Comparison of ENCODE assay signal across 24 cellular contexts in genomic region chr4:5925419-5926187, GRCh38. TPM values are rescaled to one million over a fixed set of nuclear protein-coding genes. Genes with fewer than 3 reads are reported as not detected.
"Had no signal": no experiment of that assay in that cellular context is flagged by ENCODE, and none has a peak within 500 bp of the region (broad histone marks: within the 10 kb centered on the region; RNA-seq: fewer than 3 reads in every experiment).

No MANE protein-coding gene starts in this region.

- H3K27ac ChIP-seq: body of pancreas, heart left ventricle, parathyroid adenoma, suprapubic skin, tibial artery, upper lobe of right lung, WERI-Rb-1 had no signal

- H3K4me3 Mint-ChIP-seq: activated CD8-positive, alpha-beta T cell treated with anti-CD3 and anti-CD28 coated beads for 36 hours; T-helper 17 cell had no signal

- H3K9me3 Mint-ChIP-seq: activated CD8-positive, alpha-beta T cell treated with anti-CD3 and anti-CD28 coated beads for 36 hours had no signal

- H3K79me2 ChIP-seq: parathyroid adenoma had no signal

- H3K36me3 ChIP-seq: heart left ventricle, suprapubic skin, tibial artery, upper lobe of right lung, WERI-Rb-1 had no signal

- H3K27me3 ChIP-seq: body of pancreas had no signal

- H2AFZ ChIP-seq: parathyroid adenoma had no signal

- H3K36me3 Mint-ChIP-seq: activated naive CD4-positive, alpha-beta T cell treated with anti-CD3 and anti-CD28 coated beads, Interleukin-2, amount 50 U/mL, for 72 hours had no signal

- H3K4me1 ChIP-seq: body of pancreas, heart left ventricle, parathyroid adenoma, suprapubic skin, tibial artery, upper lobe of right lung had no signal

- H3K4me3 ChIP-seq: body of pancreas, heart left ventricle, suprapubic skin, tibial artery, upper lobe of right lung had no signal

- H3K9me3 ChIP-seq: body of pancreas, heart left ventricle, suprapubic skin, tibial artery, upper lobe of right lung had no signal

- H3K4me1 Mint-ChIP-seq: T-helper 17 cell had no signal

- FAIRE-seq: colon had no signal

- ATAC-seq: activated CD8-positive, alpha-beta T cell treated with anti-CD3 and anti-CD28 coated beads for 36 hours; activated naive CD4-positive, alpha-beta T cell treated with anti-CD3 and anti-CD28 coated beads, Interleukin-2, amount 50 U/mL, for 72 hours; body of pancreas; heart left ventricle; left ventricle myocardium superior; right cardiac atrium; T-helper 17 cell; upper lobe of right lung had no signal

- H3K9ac ChIP-seq: parathyroid adenoma had no signal

- DNase-seq: activated CD4-positive, alpha-beta T cell treated with anti-CD3 and anti-CD28 coated beads, Interleukin-2, amount 50 U/mL, for 1 hour; activated CD8-positive, alpha-beta T cell treated with anti-CD3 and anti-CD28 coated beads for 36 hours; activated naive CD4-positive, alpha-beta T cell; activated T-cell treated with anti-CD3 and anti-CD28 coated beads, Interleukin-2, amount 50 U/mL, for 48 hours; anterior cingulate cortex; body of pancreas; effector memory CD4-positive, alpha-beta T cell; heart left ventricle; hypothalamus; left ventricle myocardium superior; occipital lobe; right cardiac atrium; stimulated activated CD4-positive, alpha-beta T cell treated with anti-CD3 and anti-CD28 coated beads, Interleukin-15, amount 100 ng/mL, for 24 hours; stimulated activated CD4-positive, alpha-beta T cell treated with anti-CD3 and anti-CD28 coated beads, Interleukin-2, amount 100 ng/mL, for 24 hours; stimulated activated naive CD4-positive, alpha-beta T cell; T-helper 17 cell; T1000; tibial artery; upper lobe of right lung; WERI-Rb-1 had no signal

- H3K27ac Mint-ChIP-seq: activated CD8-positive, alpha-beta T cell treated with anti-CD3 and anti-CD28 coated beads for 36 hours; activated naive CD4-positive, alpha-beta T cell treated with anti-CD3 and anti-CD28 coated beads, Interleukin-2, amount 50 U/mL, for 72 hours; T-helper 17 cell had no signal

RNA-seq across cellular contexts. Expression of gene CRMP1, which starts 32.7 kb away (rescaled TPM):
- total RNA-seq: activated CD8-positive, alpha-beta T cell treated with anti-CD3 and anti-CD28 coated beads for 36 hours; activated naive CD4-positive, alpha-beta T cell treated with anti-CD3 and anti-CD28 coated beads, Interleukin-2, amount 50 U/mL, for 72 hours; T-helper 17 cell had no signal
